ENCODE assay signal across 8 cellular contexts in genomic region chrX:154805696-154806091, GRCh38. TPM values are rescaled to one million over a fixed set of nuclear protein-coding genes. Genes with fewer than 3 reads are reported as not detected.
DNase-seq lines count a peak whose midpoint lies in the region; ATAC-seq and TF ChIP-seq lines count a peak whose summit lies in the region.

No MANE protein-coding gene starts in this region.

- H3K36me3 Mint-ChIP-seq in naive thymus-derived CD4-positive, alpha-beta T cell = peaks cover 0 to 3% (median 0%) of the 10 kb centered on the region in 5 donors

- intact Hi-C loops in dorsolateral prefrontal cortex (cut with DNase I) = loop anchor here (5.0 kb wide), 2 partner anchors 43 to 48 kb away; partner anchors contain the start of gene DKC1 (in 1 of the 2)
- intact Hi-C loops in naive thymus-derived CD4-positive, alpha-beta T cell (cut with micrococcal nuclease) = loop anchor here (1.0 to 10.0 kb wide), 3 partner anchors 43 to 809 kb away; partner anchors contain the start of genes DKC1 (in 2 of the 2), FUNDC2 (in 1 of the 2), SPRY3 (in 1 of the 2) and TMLHE (in 1 of the 2)

- H3K4me1 Mint-ChIP-seq in naive thymus-derived CD4-positive, alpha-beta T cell = peaks cover 6 to 40% (median 36%) of the 10 kb centered on the region in 7 donors

- H3K4me1 ChIP-seq in naive thymus-derived CD4-positive, alpha-beta T cell (ENCODE audit: control insufficient read depth in 2 of 2, insufficient read depth in 2 of 2, low read length in 2 of 2) = peaks cover 0 to 22% of the 10 kb centered on the region in 2 donors

- H3K27ac Mint-ChIP-seq in naive thymus-derived CD4-positive, alpha-beta T cell = peak overlapping the region in 6 of 9 donors; percentile 41 to 71 (median 53)

- H3K4me3 Mint-ChIP-seq in naive thymus-derived CD4-positive, alpha-beta T cell = peak overlapping the region; percentile 80 to 91 (median 83)

- no peak for ATAC-seq in naive thymus-derived CD4-positive, alpha-beta T cell
- ATAC-seq in GM21367 (IDR thresholded peaks at IDR 0.05; ENCODE audit: unreplicated experiment) = no peak
- ATAC-seq in GM21360 (IDR thresholded peaks at IDR 0.05; ENCODE audit: unreplicated experiment) = no peak

- no peaks in the 10 kb centered on the region for H3K36me3 ChIP-seq in naive thymus-derived CD4-positive, alpha-beta T cell (ENCODE audit: control insufficient read depth in 2 of 3, insufficient read depth in 3 of 3, low read length in 3 of 3)

- DNase-seq in EH (ENCODE audit: low read depth) (peak; percentile 64), NB4 (ENCODE audit: low read depth) (no peak), dorsolateral prefrontal cortex (no peak), SHP77 (lab: John Stamatoyannopoulos, UW) (no peak), DMS153 (lab: John Stamatoyannopoulos, UW) (no peak)
- no peak for DNase-seq in naive thymus-derived CD4-positive, alpha-beta T cell

- TF ChIP-seq CTCF in NB4 (IDR thresholded peaks at IDR 0.05; ENCODE audit: low read depth, low read length) (no peak), dorsolateral prefrontal cortex (IDR thresholded peaks at IDR 0.05 in 54 of 56, conservative IDR thresholded peaks at IDR 0.05 in 2 of 56; ENCODE audit: low read depth in 1 of 56, partially characterized antibody in 56 of 56) (peak in 1 of 56 donors; percentile 1)

- H3K4me3 ChIP-seq in NB4 (ENCODE audit: low read depth, low read length) = peak overlapping the region; percentile 37
- H3K4me3 ChIP-seq in dorsolateral prefrontal cortex = peak overlapping the region; percentile 38 to 82 (median 67)
- peak overlapping the region; percentile 55 for H3K4me3 ChIP-seq in naive thymus-derived CD4-positive, alpha-beta T cell (ENCODE audit: low read length)

- peaks cover 0 to 3% (median 0%) of the 10 kb centered on the region in 11 donors for H3K9me3 Mint-ChIP-seq in naive thymus-derived CD4-positive, alpha-beta T cell

- H3K27me3 Mint-ChIP-seq in naive thymus-derived CD4-positive, alpha-beta T cell = no peaks in the 10 kb centered on the region

- peak overlapping the region in 49 of 59 donors; percentile 3 to 86 (median 59) for H3K27ac ChIP-seq in dorsolateral prefrontal cortex
- peak overlapping the region; percentile 34 for H3K27ac ChIP-seq in naive thymus-derived CD4-positive, alpha-beta T cell (ENCODE audit: low read depth, low read length)

- no peaks in the 10 kb centered on the region for H3K9me3 ChIP-seq in naive thymus-derived CD4-positive, alpha-beta T cell (ENCODE audit: control insufficient read depth in 2 of 3, low read length in 3 of 3)

- CTCF ChIA-PET in naive thymus-derived CD4-positive, alpha-beta T cell (lab: Charles Lee) = no interaction called here

- POLR2A ChIA-PET in naive thymus-derived CD4-positive, alpha-beta T cell (lab: Charles Lee) = interaction anchor here (0.9 to 2.1 kb wide), 2 partner anchors 23 to 43 kb away, joined by 3 to 15 read pairs; partner anchors contain the start of gene DKC1

- peaks cover 0 to 38% (median 3%) of the 10 kb centered on the region in 45 donors for H3K27me3 ChIP-seq in dorsolateral prefrontal cortex
- no peaks in the 10 kb centered on the region for H3K27me3 ChIP-seq in naive thymus-derived CD4-positive, alpha-beta T cell (ENCODE audit: control insufficient read depth in 2 of 2, insufficient read depth in 2 of 2, low read length in 2 of 2)

- no peak for TF ChIP-seq POLR2A in NB4 (IDR thresholded peaks at IDR 0.05; ENCODE audit: extremely low read depth, insufficient read length)

RNA-seq across cellular contexts. Expression of gene MPP1, which starts 0.4 kb away (rescaled TPM):
- total RNA-seq in dorsolateral prefrontal cortex = 100 to 1,000 TPM in 1 of 120 experiments, 10 to 100 TPM in 119; 44.8 to 107 (median 75.0) TPM
- total RNA-seq in naive thymus-derived CD4-positive, alpha-beta T cell = 10 to 100 TPM; 23.2 to 76.7 (median 31.9) TPM
- 10 to 100 TPM; 34.8 to 39.8 TPM for polyA plus RNA-seq in naive thymus-derived CD4-positive, alpha-beta T cell

RNA-seq across cellular contexts. Expression of gene SMIM9, which starts 28.8 kb away (rescaled TPM):
- total RNA-seq in dorsolateral prefrontal cortex = 1 to 10 TPM in 1 of 120 experiments, under 1 TPM in 2, not detected in 117; 0.53 to 3.9 (median 0.90) TPM
- not detected for total RNA-seq in naive thymus-derived CD4-positive, alpha-beta T cell
- polyA plus RNA-seq in naive thymus-derived CD4-positive, alpha-beta T cell = not detected

RNA-seq across cellular contexts. Expression of gene DKC1, which starts 43.0 kb away (rescaled TPM):
- 10 to 100 TPM; 14.4 to 34.7 (median 23.6) TPM for total RNA-seq in dorsolateral prefrontal cortex
- total RNA-seq in naive thymus-derived CD4-positive, alpha-beta T cell = 10 to 100 TPM; 50.5 to 75.0 (median 66.5) TPM
- polyA plus RNA-seq in naive thymus-derived CD4-positive, alpha-beta T cell = 10 to 100 TPM; 35.4 to 52.4 TPM

RNA-seq across cellular contexts. Expression of gene GAB3, which starts 54.8 kb away (rescaled TPM):
- 1 to 10 TPM in 116 of 120 experiments, under 1 TPM in 4; 0.65 to 8.7 (median 2.5) TPM for total RNA-seq in dorsolateral prefrontal cortex
- 10 to 100 TPM in 2 of 5 experiments, 1 to 10 TPM in 3; 4.9 to 28.5 (median 6.3) TPM for total RNA-seq in naive thymus-derived CD4-positive, alpha-beta T cell
- 1 to 10 TPM in 1 of 2 donors, under 1 TPM in 1; 0.77 to 1.7 TPM for polyA plus RNA-seq in naive thymus-derived CD4-positive, alpha-beta T cell
